ENCODE assay signal across 1 cellular context in the genomic region with DNA sequence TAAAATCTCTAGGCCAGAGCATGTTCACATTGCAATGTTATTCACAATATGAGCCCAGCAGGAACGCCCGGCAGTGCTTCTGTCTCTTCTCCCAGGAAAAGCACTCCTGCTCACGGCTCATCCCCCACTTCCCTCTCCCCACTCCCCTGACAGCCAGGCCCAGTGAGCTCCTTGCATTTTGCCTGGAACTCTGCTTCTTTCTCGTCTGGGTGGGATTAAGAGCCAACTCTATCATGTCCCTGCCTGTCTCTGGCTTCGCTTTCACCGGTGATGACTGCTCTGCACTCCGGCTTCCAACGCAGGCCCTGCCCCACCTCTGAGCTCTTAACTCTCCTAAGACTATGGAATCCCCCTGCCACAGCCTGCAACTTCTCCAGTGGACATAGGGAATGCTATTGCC.
TF ChIP-seq lines count a peak whose summit lies in the region.

No MANE protein-coding gene starts in this region.

TF ChIP-seq in H1, 55 proteins besides CTCF, POLR2A, EP300 and RAD21:
- no peak for TF ChIP-seq YY1 (IDR thresholded peaks at IDR 0.05; ENCODE audit: low read depth, low read length)
- no peak for TF ChIP-seq ASH2L (IDR thresholded peaks at IDR 0.05; ENCODE audit: low read length)
- no peak for TF ChIP-seq GABPA (IDR thresholded peaks at IDR 0.05; ENCODE audit: borderline replicate concordance, insufficient read depth, low read length)
- no peak for TF ChIP-seq CTBP2 (IDR thresholded peaks at IDR 0.05; ENCODE audit: borderline replicate concordance, insufficient read depth, insufficient read length, low read length)
- no peak for TF ChIP-seq SP4 (IDR thresholded peaks at IDR 0.05; ENCODE audit: low read length)
- no peak for TF ChIP-seq BACH1 (IDR thresholded peaks at IDR 0.05; ENCODE audit: low read length)
- no peak for TF ChIP-seq GTF2F1 (IDR thresholded peaks at IDR 0.05; ENCODE audit: borderline replicate concordance, low read depth, low read length)
- TF ChIP-seq SRF (IDR thresholded peaks at IDR 0.05; ENCODE audit: low read depth, low read length) = no peak
- no peak for TF ChIP-seq JUN (IDR thresholded peaks at IDR 0.05; ENCODE audit: low read depth, low read length)
- TF ChIP-seq NANOG (IDR thresholded peaks at IDR 0.05; ENCODE audit: insufficient read depth, low read depth, low read length, poor library complexity, severe bottlenecking) = no peak
- TF ChIP-seq RXRA (IDR thresholded peaks at IDR 0.05; ENCODE audit: insufficient read depth, low read depth, low read length) = no peak
TF ChIP-seq in H1: peak in this region for 0.
